Comparison of ENCODE assay signal across 1 cellular context in genomic region chr17:79655672-79656290, GRCh38.
TF ChIP-seq lines count a peak whose summit lies in the region.

No MANE protein-coding gene starts in this region.

TF ChIP-seq in H1, 55 proteins besides CTCF, POLR2A, EP300 and RAD21 (continued from another document):
- no peak for TF ChIP-seq TBP (IDR thresholded peaks at IDR 0.05; ENCODE audit: low read depth, low read length)
- no peak for TF ChIP-seq SIX5 (IDR thresholded peaks at IDR 0.05; ENCODE audit: low read depth, low read length)
- no peak for TF ChIP-seq ASH2L (IDR thresholded peaks at IDR 0.05; ENCODE audit: low read length)
- TF ChIP-seq SUZ12 (IDR thresholded peaks at IDR 0.05; ENCODE audit: low read length), result no peak
- no peak for TF ChIP-seq TCF12 (IDR thresholded peaks at IDR 0.05; ENCODE audit: low read depth, low read length)
- no peak for TF ChIP-seq PHF8 (conservative IDR thresholded peaks at IDR 0.05; ENCODE audit: low read depth, low read length)
- TF ChIP-seq GABPA (IDR thresholded peaks at IDR 0.05; ENCODE audit: borderline replicate concordance, insufficient read depth, low read length), result no peak
- no peak for TF ChIP-seq CBX8 (IDR thresholded peaks at IDR 0.05; ENCODE audit: borderline replicate concordance, low read depth, low read length)
- TF ChIP-seq KDM4A (IDR thresholded peaks at IDR 0.05; ENCODE audit: low read depth, low read length, severe bottlenecking), result no peak
- no peak for TF ChIP-seq RNF2 (IDR thresholded peaks at IDR 0.05; ENCODE audit: borderline replicate concordance, low read depth, low read length, missing control alignments, poor library complexity, severe bottlenecking)
- no peak for TF ChIP-seq EGR1 (IDR thresholded peaks at IDR 0.05; ENCODE audit: borderline replicate concordance, low read depth, low read length)
- no peak for TF ChIP-seq ATF2 (IDR thresholded peaks at IDR 0.05; ENCODE audit: low read length)
- no peak for TF ChIP-seq E2F6 (IDR thresholded peaks at IDR 0.05)
- TF ChIP-seq HDAC6 (IDR thresholded peaks at IDR 0.05; ENCODE audit: low read depth, low read length), result no peak
TF ChIP-seq in H1: peak in this region for 0.
